ENCODE assay signal across 17 cellular contexts in genomic region chr17:34156741-34157589, GRCh38.
DNase-seq lines count a peak whose midpoint lies in the region; FAIRE-seq and TF ChIP-seq lines count a peak whose summit lies in the region.
"Had no signal": no experiment of that assay in that cellular context is flagged by ENCODE, and none has a peak within 500 bp of the region (broad histone marks: within the 10 kb centered on the region; RNA-seq: fewer than 3 reads in every experiment).

No MANE protein-coding gene starts in this region.

- peak overlapping the region; percentile 78 for H3K4me3 Mint-ChIP-seq in type B pancreatic cell
- H3K4me3 Mint-ChIP-seq: activated CD8-positive, alpha-beta memory T cell treated with anti-CD3 and anti-CD28 coated beads, Interleukin-2, amount 10 ng/mL, durations not matched to agents 7 days and 5 days; activated naive CD4-positive, alpha-beta T cell treated with anti-CD3 and anti-CD28 coated beads for 36 hours had no signal

- FAIRE-seq in kidney (lab: Jason Lieb, UNC), result no peak

- no peaks in the 10 kb centered on the region for H3K4me1 ChIP-seq in cardiac muscle cell (ENCODE audit: low read depth)
- H3K4me1 ChIP-seq in right atrium auricular region, result peaks cover 0 to 9% of the 10 kb centered on the region in 2 donors
- H3K4me1 ChIP-seq in ectodermal cell (ENCODE audit: control insufficient read depth, insufficient read depth, low read length), result peaks cover 21% of the 10 kb centered on the region
- H3K4me1 ChIP-seq in kidney (ENCODE audit: control insufficient read depth in 1 of 2, insufficient read depth in 1 of 2, low read depth in 1 of 2, low read length in 2 of 2), result no peaks in the 10 kb centered on the region

- H3K9ac ChIP-seq in kidney (ENCODE audit: low read length in 2 of 2), result no peak overlapping the region

- intact Hi-C loops in kidney (cut with DNase I), result no loop called here

- WGBS in ectodermal cell, 2 experiments, result 1% methylated on average over 41 of the region's 42 CpGs

- no peak for TF ChIP-seq CTCF in cardiac muscle cell (IDR thresholded peaks at IDR 0.05; ENCODE audit: low read depth, low read length)
- TF ChIP-seq CTCF in right atrium auricular region (IDR thresholded peaks at IDR 0.05), result no peak
- no peak for TF ChIP-seq CTCF in kidney (IDR thresholded peaks at IDR 0.05; ENCODE audit: borderline replicate concordance, extremely low read depth, insufficient read depth)
- no peak for TF ChIP-seq CTCF in type B pancreatic cell (conservative IDR thresholded peaks at IDR 0.05)

- H3K9me3 ChIP-seq in cardiac muscle cell (ENCODE audit: low read depth) (no peaks in the 10 kb centered on the region), right atrium auricular region (peaks cover 0 to 8% of the 10 kb centered on the region in 2 donors), ectodermal cell (ENCODE audit: control insufficient read depth, low read length) (no peaks in the 10 kb centered on the region), kidney (ENCODE audit: control insufficient read depth in 1 of 2, low read length in 2 of 2) (no peaks in the 10 kb centered on the region)
- H3K9me3 ChIP-seq: heart left ventricle, suprapubic skin had no signal

- no peaks in the 10 kb centered on the region for H3K36me3 ChIP-seq in cardiac muscle cell
- no peaks in the 10 kb centered on the region for H3K36me3 ChIP-seq in right atrium auricular region
- H3K36me3 ChIP-seq in ectodermal cell (ENCODE audit: control insufficient read depth, insufficient read depth, low read length), result no peaks in the 10 kb centered on the region
- H3K36me3 ChIP-seq in kidney (ENCODE audit: control insufficient read depth in 1 of 2, insufficient read depth in 2 of 2, low read length in 2 of 2), result no peaks in the 10 kb centered on the region
- H3K36me3 ChIP-seq: heart left ventricle, spleen, suprapubic skin, WERI-Rb-1 had no signal

- H3K4me1 Mint-ChIP-seq in type B pancreatic cell (ENCODE audit: unreplicated experiment), result peaks cover 22% of the 10 kb centered on the region

- H3K27ac Mint-ChIP-seq in type B pancreatic cell, result no peak overlapping the region
- H3K27ac Mint-ChIP-seq: activated CD8-positive, alpha-beta memory T cell treated with anti-CD3 and anti-CD28 coated beads, Interleukin-2, amount 10 ng/mL, durations not matched to agents 7 days and 5 days; activated naive CD4-positive, alpha-beta T cell treated with anti-CD3 and anti-CD28 coated beads for 36 hours had no signal

- H3K9me3 Mint-ChIP-seq in type B pancreatic cell, result peaks cover 6% of the 10 kb centered on the region
- H3K9me3 Mint-ChIP-seq: activated naive CD4-positive, alpha-beta T cell treated with anti-CD3 and anti-CD28 coated beads for 36 hours had no signal

- H3K36me3 Mint-ChIP-seq in type B pancreatic cell, result no peaks in the 10 kb centered on the region

- H3K27ac ChIP-seq in cardiac muscle cell (no peak overlapping the region), right atrium auricular region (no peak overlapping the region), ectodermal cell (ENCODE audit: insufficient read depth, low read depth, low read length, poor library complexity, severe bottlenecking) (no peak overlapping the region), kidney (ENCODE audit: low read depth in 2 of 2, low read length in 2 of 2) (no peak overlapping the region)
- H3K27ac ChIP-seq: epithelial cell of prostate, heart left ventricle, spleen, suprapubic skin, WERI-Rb-1 had no signal

- DNase-seq in cardiac muscle cell (ENCODE audit: low read depth in 1 of 2, low spot score in 1 of 2) (peak; percentile 13 to 34), right atrium auricular region (ENCODE audit: low spot score) (no peak), kidney (peak; percentile 66), type B pancreatic cell (ENCODE audit: extremely low spot score, unreplicated experiment) (no peak), NCI-H2171 treated with DMSO at 0.1 percent for 48 hours (lab: John Stamatoyannopoulos, UW) (no peak), GF-D8 (lab: John Stamatoyannopoulos, UW) (no peak)
- DNase-seq in activated naive CD4-positive, alpha-beta T cell treated with anti-CD3 and anti-CD28 coated beads, Interleukin-2, amount 50 U/mL, for 16 hours, result no peak
- DNase-seq: ACHN; activated CD8-positive, alpha-beta memory T cell treated with anti-CD3 and anti-CD28 coated beads, Interleukin-2, amount 10 ng/mL, durations not matched to agents 7 days and 5 days; activated naive CD4-positive, alpha-beta T cell treated with anti-CD3 and anti-CD28 coated beads for 36 hours; central memory CD4-positive, alpha-beta T cell; spleen; WERI-Rb-1 had no signal

- H3K27me3 Mint-ChIP-seq in type B pancreatic cell, result peaks cover 84% of the 10 kb centered on the region

- peaks cover 67% of the 10 kb centered on the region for H3K27me3 ChIP-seq in cardiac muscle cell
- peaks cover 0 to 14% of the 10 kb centered on the region in 2 donors for H3K27me3 ChIP-seq in right atrium auricular region
- H3K27me3 ChIP-seq in ectodermal cell (ENCODE audit: control insufficient read depth, insufficient read depth, low read length, poor library complexity, severe bottlenecking), result peaks cover 34% of the 10 kb centered on the region

- H3K4me3 ChIP-seq in cardiac muscle cell (peak overlapping the region; percentile 11), right atrium auricular region (peak overlapping the region in 1 of 2 donors; percentile 7), ectodermal cell (ENCODE audit: insufficient read depth, low read depth, low read length) (peak overlapping the region; percentile 39), kidney (ENCODE audit: low read length in 2 of 2) (no peak overlapping the region)
- H3K4me3 ChIP-seq: suprapubic skin had no signal

Comparison
In these comparisons a context has a peak if more than half of its experiments do, and no peak if none do; other contexts are left out.
1. DNase-seq: peak in cardiac muscle cell (2 of 2) and kidney (single experiment); none in right atrium auricular region (single experiment), type B pancreatic cell (single experiment), NCI-H2171 treated with DMSO at 0.1 percent for 48 hours (single experiment), GF-D8 (single experiment) and activated naive CD4-positive, alpha-beta T cell treated with anti-CD3 and anti-CD28 coated beads, Interleukin-2, amount 50 U/mL, for 16 hours (single experiment).
2. H3K4me3 ChIP-seq: peak in cardiac muscle cell (single experiment) and ectodermal cell (single experiment); none in kidney (0 of 2).